ENCODE assay signal across 1 cellular context in the genomic region with DNA sequence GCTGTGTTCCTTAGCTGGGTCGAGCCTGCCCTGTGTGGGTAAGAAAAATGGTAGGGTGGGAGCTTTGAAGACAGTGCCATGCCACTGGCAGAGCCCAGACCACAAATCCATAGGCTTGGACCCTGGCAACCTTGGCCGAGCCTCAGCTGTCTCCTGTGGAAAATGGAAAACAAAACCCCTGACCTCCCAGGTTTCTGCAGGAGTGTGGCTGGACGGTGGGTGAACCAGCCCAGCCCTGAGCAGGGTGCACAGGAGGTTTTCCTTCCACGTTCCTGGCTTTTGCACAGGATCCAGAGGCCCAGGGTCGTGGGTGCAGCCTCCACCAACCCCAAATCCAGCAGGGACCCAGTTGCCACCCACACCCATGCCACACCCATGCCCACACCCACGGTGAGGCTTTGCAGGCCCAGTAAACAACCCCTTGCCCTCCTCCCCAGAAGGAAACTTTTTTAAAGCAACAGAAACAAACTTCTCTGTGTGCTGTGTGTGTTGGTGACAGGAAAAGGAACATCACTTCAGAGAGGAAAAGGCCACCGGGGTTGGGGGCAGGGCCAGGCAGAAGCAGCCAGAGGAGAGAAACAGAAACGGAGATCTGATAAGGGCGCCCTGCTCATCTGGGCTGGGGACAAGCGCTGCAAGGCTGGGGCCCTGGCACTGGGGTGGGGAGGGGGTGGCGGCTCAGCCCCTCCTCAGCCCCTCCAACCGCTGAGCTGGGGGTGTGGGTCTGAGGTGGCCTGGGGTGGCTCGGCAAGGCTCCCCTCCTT.
TF ChIP-seq lines count a peak whose summit lies in the region.

No MANE protein-coding gene starts in this region.

TF ChIP-seq in K562, 482 proteins besides CTCF, POLR2A, EP300 and RAD21 (continued from another document):
- TF ChIP-seq, protein P1, sequence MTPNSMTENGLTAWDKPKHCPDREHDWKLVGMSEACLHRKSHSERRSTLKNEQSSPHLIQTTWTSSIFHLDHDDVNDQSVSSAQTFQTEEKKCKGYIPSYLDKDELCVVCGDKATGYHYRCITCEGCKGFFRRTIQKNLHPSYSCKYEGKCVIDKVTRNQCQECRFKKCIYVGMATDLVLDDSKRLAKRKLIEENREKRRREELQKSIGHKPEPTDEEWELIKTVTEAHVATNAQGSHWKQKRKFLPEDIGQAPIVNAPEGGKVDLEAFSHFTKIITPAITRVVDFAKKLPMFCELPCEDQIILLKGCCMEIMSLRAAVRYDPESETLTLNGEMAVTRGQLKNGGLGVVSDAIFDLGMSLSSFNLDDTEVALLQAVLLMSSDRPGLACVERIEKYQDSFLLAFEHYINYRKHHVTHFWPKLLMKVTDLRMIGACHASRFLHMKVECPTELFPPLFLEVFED (CRISPR knock-in tag; conservative IDR thresholded peaks at IDR 0.05), result no peak
- TF ChIP-seq ZSCAN29 (IDR thresholded peaks at IDR 0.05), result no peak
- TF ChIP-seq DDX20 (tag; IDR thresholded peaks at IDR 0.05; ENCODE audit: low read depth), result no peak
